1 cellular context compared by ENCODE assay signal in genomic region chr19:40519352-40520322, GRCh38.
A peak's percentile ranks its signal among the peaks of the same experiment; 100 is the strongest.
TF ChIP-seq lines count a peak whose summit lies in the region.

No MANE protein-coding gene starts in this region.

TF ChIP-seq in WTC11, 78 proteins besides CTCF, POLR2A, EP300 and RAD21 (continued from another document and continues in another):
- TF ChIP-seq, protein P1, sequence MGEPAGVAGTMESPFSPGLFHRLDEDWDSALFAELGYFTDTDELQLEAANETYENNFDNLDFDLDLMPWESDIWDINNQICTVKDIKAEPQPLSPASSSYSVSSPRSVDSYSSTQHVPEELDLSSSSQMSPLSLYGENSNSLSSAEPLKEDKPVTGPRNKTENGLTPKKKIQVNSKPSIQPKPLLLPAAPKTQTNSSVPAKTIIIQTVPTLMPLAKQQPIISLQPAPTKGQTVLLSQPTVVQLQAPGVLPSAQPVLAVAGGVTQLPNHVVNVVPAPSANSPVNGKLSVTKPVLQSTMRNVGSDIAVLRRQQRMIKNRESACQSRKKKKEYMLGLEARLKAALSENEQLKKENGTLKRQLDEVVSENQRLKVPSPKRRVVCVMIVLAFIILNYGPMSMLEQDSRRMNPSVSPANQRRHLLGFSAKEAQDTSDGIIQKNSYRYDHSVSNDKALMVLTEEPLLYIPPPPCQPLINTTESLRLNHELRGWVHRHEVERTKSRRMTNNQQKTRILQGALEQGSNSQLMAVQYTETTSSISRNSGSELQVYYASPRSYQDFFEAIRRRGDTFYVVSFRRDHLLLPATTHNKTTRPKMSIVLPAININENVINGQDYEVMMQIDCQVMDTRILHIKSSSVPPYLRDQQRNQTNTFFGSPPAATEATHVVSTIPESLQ (CRISPR knock-in tag; IDR thresholded peaks at IDR 0.05): no peak
- 0 out of 2 replicates have a peak, but pooled peaks have one; percentile 74 for TF ChIP-seq AFF4 (CRISPR knock-in tag; IDR thresholded peaks at IDR 0.05; ENCODE audit: borderline replicate concordance)
- TF ChIP-seq TP53 (CRISPR knock-in tag; IDR thresholded peaks at IDR 0.05): no peak
- peak; percentile 48; the same call in 1 of the 2 replicates for TF ChIP-seq JUN (CRISPR knock-in tag; IDR thresholded peaks at IDR 0.05)
- TF ChIP-seq NR3C1 (CRISPR knock-in tag; conservative IDR thresholded peaks at IDR 0.05; ENCODE audit: low read depth): no peak
- TF ChIP-seq ETV6 (CRISPR knock-in tag; IDR thresholded peaks at IDR 0.05): peak; percentile 65; the same call in 1 of the 2 replicates
- TF ChIP-seq, protein P2, sequence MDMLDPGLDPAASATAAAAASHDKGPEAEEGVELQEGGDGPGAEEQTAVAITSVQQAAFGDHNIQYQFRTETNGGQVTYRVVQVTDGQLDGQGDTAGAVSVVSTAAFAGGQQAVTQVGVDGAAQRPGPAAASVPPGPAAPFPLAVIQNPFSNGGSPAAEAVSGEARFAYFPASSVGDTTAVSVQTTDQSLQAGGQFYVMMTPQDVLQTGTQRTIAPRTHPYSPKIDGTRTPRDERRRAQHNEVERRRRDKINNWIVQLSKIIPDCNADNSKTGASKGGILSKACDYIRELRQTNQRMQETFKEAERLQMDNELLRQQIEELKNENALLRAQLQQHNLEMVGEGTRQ (CRISPR knock-in tag; IDR thresholded peaks at IDR 0.05): peak; percentile 54; the same call in 1 of the 2 replicates
- TF ChIP-seq E2F1 (CRISPR knock-in tag; IDR thresholded peaks at IDR 0.05): 0 out of 2 replicates have a peak, but pooled peaks have one; percentile 72
- TF ChIP-seq, protein P3, sequence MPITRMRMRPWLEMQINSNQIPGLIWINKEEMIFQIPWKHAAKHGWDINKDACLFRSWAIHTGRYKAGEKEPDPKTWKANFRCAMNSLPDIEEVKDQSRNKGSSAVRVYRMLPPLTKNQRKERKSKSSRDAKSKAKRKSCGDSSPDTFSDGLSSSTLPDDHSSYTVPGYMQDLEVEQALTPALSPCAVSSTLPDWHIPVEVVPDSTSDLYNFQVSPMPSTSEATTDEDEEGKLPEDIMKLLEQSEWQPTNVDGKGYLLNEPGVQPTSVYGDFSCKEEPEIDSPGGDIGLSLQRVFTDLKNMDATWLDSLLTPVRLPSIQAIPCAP (CRISPR knock-in tag; IDR thresholded peaks at IDR 0.05): 0 out of 2 replicates have a peak, but pooled peaks have one; percentile 10
- TF ChIP-seq HMGA2 (CRISPR knock-in tag; IDR thresholded peaks at IDR 0.05): no peak
- peak; percentile 28; the same call in 1 of the 2 replicates for TF ChIP-seq E2F5 (CRISPR knock-in tag; IDR thresholded peaks at IDR 0.05)
- TF ChIP-seq, protein P4, sequence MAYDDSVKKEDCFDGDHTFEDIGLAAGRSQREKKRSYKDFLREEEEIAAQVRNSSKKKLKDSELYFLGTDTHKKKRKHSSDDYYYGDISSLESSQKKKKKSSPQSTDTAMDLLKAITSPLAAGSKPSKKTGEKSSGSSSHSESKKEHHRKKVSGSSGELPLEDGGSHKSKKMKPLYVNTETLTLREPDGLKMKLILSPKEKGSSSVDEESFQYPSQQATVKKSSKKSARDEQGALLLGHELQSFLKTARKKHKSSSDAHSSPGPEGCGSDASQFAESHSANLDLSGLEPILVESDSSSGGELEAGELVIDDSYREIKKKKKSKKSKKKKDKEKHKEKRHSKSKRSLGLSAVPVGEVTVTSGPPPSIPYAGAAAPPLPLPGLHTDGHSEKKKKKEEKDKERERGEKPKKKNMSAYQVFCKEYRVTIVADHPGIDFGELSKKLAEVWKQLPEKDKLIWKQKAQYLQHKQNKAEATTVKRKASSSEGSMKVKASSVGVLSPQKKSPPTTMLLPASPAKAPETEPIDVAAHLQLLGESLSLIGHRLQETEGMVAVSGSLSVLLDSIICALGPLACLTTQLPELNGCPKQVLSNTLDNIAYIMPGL (CRISPR knock-in tag; IDR thresholded peaks at IDR 0.05): 0 out of 2 replicates have a peak, but pooled peaks have one; percentile 11
- TF ChIP-seq ARID4B (CRISPR knock-in tag; IDR thresholded peaks at IDR 0.05; ENCODE audit: borderline replicate concordance): peak; percentile 59; the same call in 1 of the 2 replicates
- 0 out of 2 replicates have a peak, but pooled peaks have one; percentile 57 for TF ChIP-seq FOXK1 (CRISPR knock-in tag; IDR thresholded peaks at IDR 0.05)
- no peak for TF ChIP-seq ZNF219 (CRISPR knock-in tag; IDR thresholded peaks at IDR 0.05; ENCODE audit: borderline replicate concordance)
- no peak for TF ChIP-seq GTF2I (CRISPR knock-in tag; conservative IDR thresholded peaks at IDR 0.05)
- TF ChIP-seq ZNF532 (CRISPR knock-in tag; IDR thresholded peaks at IDR 0.05; ENCODE audit: borderline replicate concordance): no peak
- TF ChIP-seq ZNF317 (CRISPR knock-in tag; IDR thresholded peaks at IDR 0.05; ENCODE audit: borderline replicate concordance, low read depth): no peak
- TF ChIP-seq USF1 (CRISPR knock-in tag; IDR thresholded peaks at IDR 0.05): peak; percentile 62; the same call in 1 of the 2 replicates
- TF ChIP-seq CREM (CRISPR knock-in tag; IDR thresholded peaks at IDR 0.05): 0 out of 2 replicates have a peak, but pooled peaks have one; percentile 32
- TF ChIP-seq ZBTB43 (CRISPR knock-in tag; IDR thresholded peaks at IDR 0.05): no peak
- TF ChIP-seq ZSCAN18 (CRISPR knock-in tag; IDR thresholded peaks at IDR 0.05): no peak
- no peak for TF ChIP-seq GRHL2 (CRISPR knock-in tag; IDR thresholded peaks at IDR 0.05; ENCODE audit: insufficient replicate concordance, severe bottlenecking)
